In the genomic region with DNA sequence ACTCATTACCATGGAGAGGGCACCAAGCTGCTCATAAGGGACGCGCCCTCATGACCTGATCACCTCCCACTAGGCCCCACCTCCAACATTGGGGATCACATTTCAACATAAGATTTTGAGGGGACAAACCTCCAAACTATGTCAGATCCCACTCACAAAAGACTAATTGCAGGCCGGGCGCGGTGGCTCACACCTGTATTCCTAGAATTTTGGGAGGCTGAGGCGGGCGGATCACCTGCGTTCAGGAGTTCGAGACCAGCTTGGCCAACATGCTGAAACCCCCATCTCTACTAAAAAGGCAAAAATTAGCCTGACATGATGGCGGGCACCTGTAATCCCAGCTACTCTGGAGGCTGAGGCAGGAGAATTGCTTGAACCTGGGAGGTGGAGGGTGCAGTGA, we compare ENCODE assay signal across 9 cellular contexts.
"Had no signal": no experiment of that assay in that cellular context is flagged by ENCODE, and none has a peak within 500 bp of the region (broad histone marks: within the 10 kb centered on the region; RNA-seq: fewer than 3 reads in every experiment).

No MANE protein-coding gene starts in this region.

- H3K27ac ChIP-seq: GM23248 had no signal

- ATAC-seq: GM23338, HCT116 had no signal

- H3K4me3 ChIP-seq: GM23248, GM23338, HAP-1 had no signal

- H3K4me1 ChIP-seq: HAP-1 had no signal

- DNase-seq: GM23248, GOT3, H7, H9, HCEC 1CT, HFFc6 had no signal

- H3K9me3 ChIP-seq: HAP-1 had no signal
